In genomic region chr2:177413703-177414102, GRCh38 we compare ENCODE assay signal across 27 cellular contexts. TPM values are rescaled to one million over a fixed set of nuclear protein-coding genes. Genes with fewer than 3 reads are reported as not detected.
DNase-seq lines count a peak whose midpoint lies in the region; ATAC-seq and TF ChIP-seq lines count a peak whose summit lies in the region.
"Had no signal": no experiment of that assay in that cellular context is flagged by ENCODE, and none has a peak within 500 bp of the region (broad histone marks: within the 10 kb centered on the region; RNA-seq: fewer than 3 reads in every experiment).

No MANE protein-coding gene starts in this region.

- no peaks in the 10 kb centered on the region for H3K4me1 ChIP-seq in mucosa of descending colon (ENCODE audit: low read depth)
- H3K4me1 ChIP-seq: BE2C had no signal

- no peak overlapping the region for H3K4me3 Mint-ChIP-seq in activated T-cell treated with anti-CD3 and anti-CD28 coated beads, Interleukin-2, amount 50 U/mL, for 72 hours
- H3K4me3 Mint-ChIP-seq in effector memory CD8-positive, alpha-beta T cell = no peak overlapping the region
- no peak overlapping the region for H3K4me3 Mint-ChIP-seq in stimulated activated naive CD8-positive, alpha-beta T cell treated with anti-CD3 and anti-CD28 coated beads, Interleukin-15, amount 100 ng/mL, for 72 hours
- H3K4me3 Mint-ChIP-seq: activated naive CD8-positive, alpha-beta T cell treated with anti-CD3 and anti-CD28 coated beads, Interleukin-2, amount 10 ng/mL, durations not matched to agents 7 days and 5 days; central memory CD8-positive, alpha-beta T cell; dendritic cell treated with granulocyte-macrophage colony-stimulating factor and Interleukin-4, amounts not matched to agents 40 ng/mL and 50 ng/mL, for 4 days; HFFc6; natural killer cell; T-helper 1 cell treated with Interleukin-12 subunit alpha and Interleukin-12 subunit beta and Interleukin-4 antibody, amounts not matched to agents 30 μg/mL and 1 μg/mL, for 36 hours had no signal

- H3K27me3 Mint-ChIP-seq in activated T-cell treated with anti-CD3 and anti-CD28 coated beads, Interleukin-2, amount 50 U/mL, for 72 hours (ENCODE audit: low read depth) = no peaks in the 10 kb centered on the region
- no peaks in the 10 kb centered on the region for H3K27me3 Mint-ChIP-seq in effector memory CD8-positive, alpha-beta T cell
- no peaks in the 10 kb centered on the region for H3K27me3 Mint-ChIP-seq in stimulated activated naive CD8-positive, alpha-beta T cell treated with anti-CD3 and anti-CD28 coated beads, Interleukin-15, amount 100 ng/mL, for 72 hours
- H3K27me3 Mint-ChIP-seq: activated naive CD8-positive, alpha-beta T cell treated with anti-CD3 and anti-CD28 coated beads, Interleukin-2, amount 10 ng/mL, durations not matched to agents 7 days and 5 days; central memory CD8-positive, alpha-beta T cell; dendritic cell treated with granulocyte-macrophage colony-stimulating factor and Interleukin-4, amounts not matched to agents 40 ng/mL and 50 ng/mL, for 4 days had no signal

- no peaks in the 10 kb centered on the region for H3K36me3 ChIP-seq in mucosa of descending colon (ENCODE audit: low read depth)
- H3K36me3 ChIP-seq: BE2C, gastroesophageal sphincter, transverse colon had no signal

- no peaks in the 10 kb centered on the region for H3K9me3 ChIP-seq in mucosa of descending colon
- H3K9me3 ChIP-seq: BE2C, Caco-2, gastroesophageal sphincter, SK-N-SH, transverse colon had no signal

- no peak overlapping the region for H3K27ac Mint-ChIP-seq in activated T-cell treated with anti-CD3 and anti-CD28 coated beads, Interleukin-2, amount 50 U/mL, for 72 hours
- peak overlapping the region; percentile 38 to 62 for H3K27ac Mint-ChIP-seq in effector memory CD8-positive, alpha-beta T cell
- H3K27ac Mint-ChIP-seq in stimulated activated naive CD8-positive, alpha-beta T cell treated with anti-CD3 and anti-CD28 coated beads, Interleukin-15, amount 100 ng/mL, for 72 hours = no peak overlapping the region
- H3K27ac Mint-ChIP-seq: activated naive CD8-positive, alpha-beta T cell treated with anti-CD3 and anti-CD28 coated beads, Interleukin-2, amount 10 ng/mL, durations not matched to agents 7 days and 5 days; activated T-helper 2 cell treated with anti-CD3 and anti-CD28 coated beads, Interferon-gamma antibody, Interleukin-2, Interleukin-4, amounts not matched to agents 10 μg/mL and 5 μg/mL and 100 μg/mL, durations not matched to agents 14 hours and 24 hours and 36 hours; dendritic cell treated with granulocyte-macrophage colony-stimulating factor and Interleukin-4, amounts not matched to agents 40 ng/mL and 50 ng/mL, for 4 days; HFFc6; T-helper 1 cell treated with Interleukin-12 subunit alpha and Interleukin-12 subunit beta and Interleukin-4 antibody, amounts not matched to agents 30 μg/mL and 1 μg/mL, for 36 hours had no signal

- intact Hi-C loops in mucosa of descending colon (cut with DNase I, micrococcal nuclease) = loop anchor here (5.0 to 10.0 kb wide), 3 partner anchors 76 to 249 kb away; no protein-coding TSS in a partner anchor

- peaks cover 2 to 5% of the 10 kb centered on the region in 2 donors for H3K9me3 Mint-ChIP-seq in activated T-cell treated with anti-CD3 and anti-CD28 coated beads, Interleukin-2, amount 50 U/mL, for 72 hours
- H3K9me3 Mint-ChIP-seq in effector memory CD8-positive, alpha-beta T cell = no peaks in the 10 kb centered on the region
- peaks cover 7 to 20% of the 10 kb centered on the region in 2 donors for H3K9me3 Mint-ChIP-seq in stimulated activated naive CD8-positive, alpha-beta T cell treated with anti-CD3 and anti-CD28 coated beads, Interleukin-15, amount 100 ng/mL, for 72 hours
- H3K9me3 Mint-ChIP-seq: central memory CD8-positive, alpha-beta T cell; dendritic cell treated with granulocyte-macrophage colony-stimulating factor and Interleukin-4, amounts not matched to agents 40 ng/mL and 50 ng/mL, for 4 days; HFFc6; natural killer cell had no signal

- DNase-seq in activated T-cell treated with anti-CD3 and anti-CD28 coated beads, Interleukin-2, amount 50 U/mL, for 72 hours = no peak
- DNase-seq in activated T-cell treated with anti-CD3 and anti-CD28 coated beads, Interleukin-2, amount 50 U/mL, for 48 hours = no peak
- no peak for DNase-seq in effector memory CD8-positive, alpha-beta T cell
- no peak for DNase-seq in stimulated activated naive CD8-positive, alpha-beta T cell treated with anti-CD3 and anti-CD28 coated beads, Interleukin-15, amount 100 ng/mL, for 72 hours
- DNase-seq in mucosa of descending colon (no peak), inferior parietal cortex (ENCODE audit: extremely low spot score) (no peak)
- DNase-seq: ACHN; activated naive CD8-positive, alpha-beta T cell treated with anti-CD3 and anti-CD28 coated beads, Interleukin-2, amount 10 ng/mL, durations not matched to agents 7 days and 5 days; BE2C; Caco-2; DMS79 treated with DMSO at 0.1 percent for 48 hours; GF-D8; HFFc6; mesendoderm; natural killer cell; NCI-H446; NCI-H774; occipital lobe; SK-N-SH; transverse colon had no signal

- no peak for TF ChIP-seq CTCF in mucosa of descending colon (IDR thresholded peaks at IDR 0.05)

- H3K36me3 Mint-ChIP-seq in activated T-cell treated with anti-CD3 and anti-CD28 coated beads, Interleukin-2, amount 50 U/mL, for 72 hours (ENCODE audit: insufficient read depth in 2 of 2) = peaks cover 0 to 6% of the 10 kb centered on the region in 2 donors
- H3K36me3 Mint-ChIP-seq in effector memory CD8-positive, alpha-beta T cell (ENCODE audit: insufficient read depth) = no peaks in the 10 kb centered on the region
- H3K36me3 Mint-ChIP-seq: natural killer cell had no signal

- peaks cover 43% of the 10 kb centered on the region for H3K4me1 Mint-ChIP-seq in activated T-cell treated with anti-CD3 and anti-CD28 coated beads, Interleukin-2, amount 50 U/mL, for 72 hours (ENCODE audit: low read depth)
- H3K4me1 Mint-ChIP-seq in effector memory CD8-positive, alpha-beta T cell (ENCODE audit: low read depth in 2 of 2) = peaks cover 19 to 43% of the 10 kb centered on the region in 2 donors
- H3K4me1 Mint-ChIP-seq in stimulated activated naive CD8-positive, alpha-beta T cell treated with anti-CD3 and anti-CD28 coated beads, Interleukin-15, amount 100 ng/mL, for 72 hours = peaks cover 33% of the 10 kb centered on the region

- peak; percentile 13 to 41 for ATAC-seq in activated T-cell treated with anti-CD3 and anti-CD28 coated beads, Interleukin-2, amount 50 U/mL, for 72 hours (replicated peaks in 1 of 2)
- peak; percentile 69 for ATAC-seq in HG03521 (IDR thresholded peaks at IDR 0.05; ENCODE audit: unreplicated experiment)
- ATAC-seq in effector memory CD8-positive, alpha-beta T cell (replicated peaks) = no peak
- ATAC-seq in stimulated activated naive CD8-positive, alpha-beta T cell treated with anti-CD3 and anti-CD28 coated beads, Interleukin-15, amount 100 ng/mL, for 72 hours = peak; percentile 85
- no peak for ATAC-seq in mucosa of descending colon
- ATAC-seq: gastroesophageal sphincter, natural killer cell had no signal

- no peak overlapping the region for H3K4me3 ChIP-seq in mucosa of descending colon
- H3K4me3 ChIP-seq: gastroesophageal sphincter, hepatocyte, transverse colon had no signal

RNA-seq across cellular contexts. Expression of gene AGPS, which starts 21.1 kb away (rescaled TPM):
- total RNA-seq in activated T-cell treated with anti-CD3 and anti-CD28 coated beads, Interleukin-2, amount 50 U/mL, for 72 hours = 10 to 100 TPM; 38.8 to 44.6 TPM
- 10 to 100 TPM; 43.0 to 58.4 (median 48.7) TPM for total RNA-seq in mucosa of descending colon

Comparison
In these comparisons a context has a peak if more than half of its experiments do, and no peak if none do; other contexts are left out.
1. ATAC-seq: peak in activated T-cell treated with anti-CD3 and anti-CD28 coated beads, Interleukin-2, amount 50 U/mL, for 72 hours (2 of 2), HG03521 (single experiment) and stimulated activated naive CD8-positive, alpha-beta T cell treated with anti-CD3 and anti-CD28 coated beads, Interleukin-15, amount 100 ng/mL, for 72 hours (single experiment); none in effector memory CD8-positive, alpha-beta T cell (single experiment) and mucosa of descending colon (single experiment).
2. H3K27ac Mint-ChIP-seq: peak in effector memory CD8-positive, alpha-beta T cell (2 of 2); none in activated T-cell treated with anti-CD3 and anti-CD28 coated beads, Interleukin-2, amount 50 U/mL, for 72 hours (single experiment) and stimulated activated naive CD8-positive, alpha-beta T cell treated with anti-CD3 and anti-CD28 coated beads, Interleukin-15, amount 100 ng/mL, for 72 hours (0 of 2).